1 cellular context compared by ENCODE assay signal in the genomic region with DNA sequence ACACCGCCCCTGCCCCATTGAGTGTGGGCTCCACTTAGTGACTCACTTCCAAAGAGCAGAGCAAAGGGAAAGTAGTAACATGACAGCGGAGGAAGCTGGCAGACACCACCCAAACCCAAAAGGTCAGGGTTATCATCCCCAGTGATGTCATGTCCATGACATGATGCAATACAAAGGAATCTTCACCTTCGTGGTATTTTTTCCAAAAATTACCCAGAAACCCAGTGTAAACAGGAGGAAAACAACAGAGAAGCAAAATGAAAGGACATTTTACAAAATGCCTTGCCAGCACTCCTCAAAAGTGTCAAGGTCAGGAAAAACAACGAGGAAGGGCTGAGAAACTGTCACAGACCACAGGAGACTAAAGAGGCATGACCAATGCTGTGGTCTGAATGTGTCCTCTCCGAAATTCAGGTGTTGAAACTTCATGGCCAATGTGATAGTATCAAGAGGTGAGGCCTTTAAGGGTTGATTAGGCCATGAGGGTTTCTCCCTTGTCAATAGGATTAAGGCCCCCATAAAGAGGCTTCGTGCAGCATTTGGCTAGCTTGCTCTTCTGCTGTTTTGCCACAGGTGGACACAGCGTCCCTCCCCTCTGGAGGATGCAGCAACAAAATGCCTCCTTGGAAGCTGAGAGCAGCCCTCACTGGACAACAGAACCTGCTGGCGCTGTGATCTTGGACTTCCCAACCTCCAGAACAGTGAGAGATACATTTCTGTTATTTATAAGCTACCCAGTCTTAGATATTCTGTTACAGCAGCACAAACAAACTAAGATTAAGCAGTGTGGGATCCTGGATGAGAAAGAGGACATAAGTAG.
TF ChIP-seq lines count a peak whose summit lies in the region.

No MANE protein-coding gene starts in this region.

TF ChIP-seq in K562, 482 proteins besides CTCF, POLR2A, EP300 and RAD21 (continued from another document and continues in another):
- TF ChIP-seq, protein P1, sequence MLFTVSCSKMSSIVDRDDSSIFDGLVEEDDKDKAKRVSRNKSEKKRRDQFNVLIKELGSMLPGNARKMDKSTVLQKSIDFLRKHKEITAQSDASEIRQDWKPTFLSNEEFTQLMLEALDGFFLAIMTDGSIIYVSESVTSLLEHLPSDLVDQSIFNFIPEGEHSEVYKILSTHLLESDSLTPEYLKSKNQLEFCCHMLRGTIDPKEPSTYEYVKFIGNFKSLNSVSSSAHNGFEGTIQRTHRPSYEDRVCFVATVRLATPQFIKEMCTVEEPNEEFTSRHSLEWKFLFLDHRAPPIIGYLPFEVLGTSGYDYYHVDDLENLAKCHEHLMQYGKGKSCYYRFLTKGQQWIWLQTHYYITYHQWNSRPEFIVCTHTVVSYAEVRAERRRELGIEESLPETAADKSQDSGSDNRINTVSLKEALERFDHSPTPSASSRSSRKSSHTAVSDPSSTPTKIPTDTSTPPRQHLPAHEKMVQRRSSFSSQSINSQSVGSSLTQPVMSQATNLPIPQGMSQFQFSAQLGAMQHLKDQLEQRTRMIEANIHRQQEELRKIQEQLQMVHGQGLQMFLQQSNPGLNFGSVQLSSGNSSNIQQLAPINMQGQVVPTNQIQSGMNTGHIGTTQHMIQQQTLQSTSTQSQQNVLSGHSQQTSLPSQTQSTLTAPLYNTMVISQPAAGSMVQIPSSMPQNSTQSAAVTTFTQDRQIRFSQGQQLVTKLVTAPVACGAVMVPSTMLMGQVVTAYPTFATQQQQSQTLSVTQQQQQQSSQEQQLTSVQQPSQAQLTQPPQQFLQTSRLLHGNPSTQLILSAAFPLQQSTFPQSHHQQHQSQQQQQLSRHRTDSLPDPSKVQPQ (CRISPR knock-in tag; IDR thresholded peaks at IDR 0.05; ENCODE audit: borderline replicate concordance) = no peak
- TF ChIP-seq, protein P2, sequence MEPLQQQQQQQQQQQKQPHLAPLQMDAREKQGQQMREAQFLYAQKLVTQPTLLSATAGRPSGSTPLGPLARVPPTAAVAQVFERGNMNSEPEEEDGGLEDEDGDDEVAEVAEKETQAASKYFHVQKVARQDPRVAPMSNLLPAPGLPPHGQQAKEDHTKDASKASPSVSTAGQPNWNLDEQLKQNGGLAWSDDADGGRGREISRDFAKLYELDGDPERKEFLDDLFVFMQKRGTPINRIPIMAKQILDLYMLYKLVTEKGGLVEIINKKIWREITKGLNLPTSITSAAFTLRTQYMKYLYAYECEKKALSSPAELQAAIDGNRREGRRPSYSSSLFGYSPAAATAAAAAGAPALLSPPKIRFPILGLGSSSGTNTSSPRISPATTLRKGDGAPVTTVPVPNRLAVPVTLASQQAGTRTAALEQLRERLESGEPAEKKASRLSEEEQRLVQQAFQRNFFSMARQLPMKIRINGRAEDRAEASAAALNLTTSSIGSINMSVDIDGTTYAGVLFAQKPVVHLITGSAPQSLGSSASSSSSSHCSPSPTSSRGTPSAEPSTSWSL (CRISPR knock-in tag; IDR thresholded peaks at IDR 0.05; ENCODE audit: borderline replicate concordance) = no peak
- TF ChIP-seq ZNF354B (CRISPR knock-in tag; IDR thresholded peaks at IDR 0.05) (no peak), PCBP1 (IDR thresholded peaks at IDR 0.05; ENCODE audit: low read depth, low read length, poor library complexity, severe bottlenecking) (no peak), ZNF384 (IDR thresholded peaks at IDR 0.05; ENCODE audit: low read depth, low read length) (peak; percentile 52; the same call in 1 of the 2 replicates), ESRRA (IDR thresholded peaks at IDR 0.05; ENCODE audit: borderline replicate concordance, low read depth) (peak; percentile 78), BHLHE40 (IDR thresholded peaks at IDR 0.05; ENCODE audit: low read length) (no peak; the same call in 1 of the 2 replicates), SUPT5H (IDR thresholded peaks at IDR 0.05) (no peak), NEUROD1 (IDR thresholded peaks at IDR 0.05; ENCODE audit: borderline replicate concordance, low read depth, low read length, partially characterized antibody) (no peak), RBFOX2 (IDR thresholded peaks at IDR 0.05; ENCODE audit: low read depth, low read length) (no peak), PCBP2 (IDR thresholded peaks at IDR 0.05; ENCODE audit: low read depth, low read length, poor library complexity, severe bottlenecking) (no peak), RUNX1 (IDR thresholded peaks at IDR 0.05; ENCODE audit: low read depth) (no peak), GTF2F1 (IDR thresholded peaks at IDR 0.05; ENCODE audit: low read depth, low read length) (no peak), ZEB2 (IDR thresholded peaks at IDR 0.05) (peak; percentile 74; the same call in 1 of the 2 replicates), BRD4 (IDR thresholded peaks at IDR 0.05) (no peak), LCOR (CRISPR knock-in tag; IDR thresholded peaks at IDR 0.05) (peak; percentile 84)
- TF ChIP-seq, protein P3, sequence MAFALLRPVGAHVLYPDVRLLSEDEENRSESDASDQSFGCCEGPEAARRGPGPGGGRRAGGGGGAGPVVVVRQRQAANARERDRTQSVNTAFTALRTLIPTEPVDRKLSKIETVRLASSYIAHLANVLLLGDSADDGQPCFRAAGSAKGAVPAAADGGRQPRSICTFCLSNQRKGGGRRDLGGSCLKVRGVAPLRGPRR (CRISPR knock-in tag; IDR thresholded peaks at IDR 0.05) = no peak
- TF ChIP-seq, protein P4, sequence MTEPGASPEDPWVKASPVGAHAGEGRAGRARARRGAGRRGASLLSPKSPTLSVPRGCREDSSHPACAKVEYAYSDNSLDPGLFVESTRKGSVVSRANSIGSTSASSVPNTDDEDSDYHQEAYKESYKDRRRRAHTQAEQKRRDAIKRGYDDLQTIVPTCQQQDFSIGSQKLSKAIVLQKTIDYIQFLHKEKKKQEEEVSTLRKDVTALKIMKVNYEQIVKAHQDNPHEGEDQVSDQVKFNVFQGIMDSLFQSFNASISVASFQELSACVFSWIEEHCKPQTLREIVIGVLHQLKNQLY (CRISPR knock-in tag; conservative IDR thresholded peaks at IDR 0.05) = no peak
- TF ChIP-seq, protein P5, sequence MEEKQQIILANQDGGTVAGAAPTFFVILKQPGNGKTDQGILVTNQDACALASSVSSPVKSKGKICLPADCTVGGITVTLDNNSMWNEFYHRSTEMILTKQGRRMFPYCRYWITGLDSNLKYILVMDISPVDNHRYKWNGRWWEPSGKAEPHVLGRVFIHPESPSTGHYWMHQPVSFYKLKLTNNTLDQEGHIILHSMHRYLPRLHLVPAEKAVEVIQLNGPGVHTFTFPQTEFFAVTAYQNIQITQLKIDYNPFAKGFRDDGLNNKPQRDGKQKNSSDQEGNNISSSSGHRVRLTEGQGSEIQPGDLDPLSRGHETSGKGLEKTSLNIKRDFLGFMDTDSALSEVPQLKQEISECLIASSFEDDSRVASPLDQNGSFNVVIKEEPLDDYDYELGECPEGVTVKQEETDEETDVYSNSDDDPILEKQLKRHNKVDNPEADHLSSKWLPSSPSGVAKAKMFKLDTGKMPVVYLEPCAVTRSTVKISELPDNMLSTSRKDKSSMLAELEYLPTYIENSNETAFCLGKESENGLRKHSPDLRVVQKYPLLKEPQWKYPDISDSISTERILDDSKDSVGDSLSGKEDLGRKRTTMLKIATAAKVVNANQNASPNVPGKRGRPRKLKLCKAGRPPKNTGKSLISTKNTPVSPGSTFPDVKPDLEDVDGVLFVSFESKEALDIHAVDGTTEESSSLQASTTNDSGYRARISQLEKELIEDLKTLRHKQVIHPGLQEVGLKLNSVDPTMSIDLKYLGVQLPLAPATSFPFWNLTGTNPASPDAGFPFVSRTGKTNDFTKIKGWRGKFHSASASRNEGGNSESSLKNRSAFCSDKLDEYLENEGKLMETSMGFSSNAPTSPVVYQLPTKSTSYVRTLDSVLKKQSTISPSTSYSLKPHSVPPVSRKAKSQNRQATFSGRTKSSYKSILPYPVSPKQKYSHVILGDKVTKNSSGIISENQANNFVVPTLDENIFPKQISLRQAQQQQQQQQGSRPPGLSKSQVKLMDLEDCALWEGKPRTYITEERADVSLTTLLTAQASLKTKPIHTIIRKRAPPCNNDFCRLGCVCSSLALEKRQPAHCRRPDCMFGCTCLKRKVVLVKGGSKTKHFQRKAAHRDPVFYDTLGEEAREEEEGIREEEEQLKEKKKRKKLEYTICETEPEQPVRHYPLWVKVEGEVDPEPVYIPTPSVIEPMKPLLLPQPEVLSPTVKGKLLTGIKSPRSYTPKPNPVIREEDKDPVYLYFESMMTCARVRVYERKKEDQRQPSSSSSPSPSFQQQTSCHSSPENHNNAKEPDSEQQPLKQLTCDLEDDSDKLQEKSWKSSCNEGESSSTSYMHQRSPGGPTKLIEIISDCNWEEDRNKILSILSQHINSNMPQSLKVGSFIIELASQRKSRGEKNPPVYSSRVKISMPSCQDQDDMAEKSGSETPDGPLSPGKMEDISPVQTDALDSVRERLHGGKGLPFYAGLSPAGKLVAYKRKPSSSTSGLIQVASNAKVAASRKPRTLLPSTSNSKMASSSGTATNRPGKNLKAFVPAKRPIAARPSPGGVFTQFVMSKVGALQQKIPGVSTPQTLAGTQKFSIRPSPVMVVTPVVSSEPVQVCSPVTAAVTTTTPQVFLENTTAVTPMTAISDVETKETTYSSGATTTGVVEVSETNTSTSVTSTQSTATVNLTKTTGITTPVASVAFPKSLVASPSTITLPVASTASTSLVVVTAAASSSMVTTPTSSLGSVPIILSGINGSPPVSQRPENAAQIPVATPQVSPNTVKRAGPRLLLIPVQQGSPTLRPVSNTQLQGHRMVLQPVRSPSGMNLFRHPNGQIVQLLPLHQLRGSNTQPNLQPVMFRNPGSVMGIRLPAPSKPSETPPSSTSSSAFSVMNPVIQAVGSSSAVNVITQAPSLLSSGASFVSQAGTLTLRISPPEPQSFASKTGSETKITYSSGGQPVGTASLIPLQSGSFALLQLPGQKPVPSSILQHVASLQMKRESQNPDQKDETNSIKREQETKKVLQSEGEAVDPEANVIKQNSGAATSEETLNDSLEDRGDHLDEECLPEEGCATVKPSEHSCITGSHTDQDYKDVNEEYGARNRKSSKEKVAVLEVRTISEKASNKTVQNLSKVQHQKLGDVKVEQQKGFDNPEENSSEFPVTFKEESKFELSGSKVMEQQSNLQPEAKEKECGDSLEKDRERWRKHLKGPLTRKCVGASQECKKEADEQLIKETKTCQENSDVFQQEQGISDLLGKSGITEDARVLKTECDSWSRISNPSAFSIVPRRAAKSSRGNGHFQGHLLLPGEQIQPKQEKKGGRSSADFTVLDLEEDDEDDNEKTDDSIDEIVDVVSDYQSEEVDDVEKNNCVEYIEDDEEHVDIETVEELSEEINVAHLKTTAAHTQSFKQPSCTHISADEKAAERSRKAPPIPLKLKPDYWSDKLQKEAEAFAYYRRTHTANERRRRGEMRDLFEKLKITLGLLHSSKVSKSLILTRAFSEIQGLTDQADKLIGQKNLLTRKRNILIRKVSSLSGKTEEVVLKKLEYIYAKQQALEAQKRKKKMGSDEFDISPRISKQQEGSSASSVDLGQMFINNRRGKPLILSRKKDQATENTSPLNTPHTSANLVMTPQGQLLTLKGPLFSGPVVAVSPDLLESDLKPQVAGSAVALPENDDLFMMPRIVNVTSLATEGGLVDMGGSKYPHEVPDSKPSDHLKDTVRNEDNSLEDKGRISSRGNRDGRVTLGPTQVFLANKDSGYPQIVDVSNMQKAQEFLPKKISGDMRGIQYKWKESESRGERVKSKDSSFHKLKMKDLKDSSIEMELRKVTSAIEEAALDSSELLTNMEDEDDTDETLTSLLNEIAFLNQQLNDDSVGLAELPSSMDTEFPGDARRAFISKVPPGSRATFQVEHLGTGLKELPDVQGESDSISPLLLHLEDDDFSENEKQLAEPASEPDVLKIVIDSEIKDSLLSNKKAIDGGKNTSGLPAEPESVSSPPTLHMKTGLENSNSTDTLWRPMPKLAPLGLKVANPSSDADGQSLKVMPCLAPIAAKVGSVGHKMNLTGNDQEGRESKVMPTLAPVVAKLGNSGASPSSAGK (IDR thresholded peaks at IDR 0.05) = no peak
- TF ChIP-seq, protein P6, sequence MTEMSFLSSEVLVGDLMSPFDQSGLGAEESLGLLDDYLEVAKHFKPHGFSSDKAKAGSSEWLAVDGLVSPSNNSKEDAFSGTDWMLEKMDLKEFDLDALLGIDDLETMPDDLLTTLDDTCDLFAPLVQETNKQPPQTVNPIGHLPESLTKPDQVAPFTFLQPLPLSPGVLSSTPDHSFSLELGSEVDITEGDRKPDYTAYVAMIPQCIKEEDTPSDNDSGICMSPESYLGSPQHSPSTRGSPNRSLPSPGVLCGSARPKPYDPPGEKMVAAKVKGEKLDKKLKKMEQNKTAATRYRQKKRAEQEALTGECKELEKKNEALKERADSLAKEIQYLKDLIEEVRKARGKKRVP (CRISPR knock-in tag; IDR thresholded peaks at IDR 0.05) = peak; percentile 96
- TF ChIP-seq, protein P7, sequence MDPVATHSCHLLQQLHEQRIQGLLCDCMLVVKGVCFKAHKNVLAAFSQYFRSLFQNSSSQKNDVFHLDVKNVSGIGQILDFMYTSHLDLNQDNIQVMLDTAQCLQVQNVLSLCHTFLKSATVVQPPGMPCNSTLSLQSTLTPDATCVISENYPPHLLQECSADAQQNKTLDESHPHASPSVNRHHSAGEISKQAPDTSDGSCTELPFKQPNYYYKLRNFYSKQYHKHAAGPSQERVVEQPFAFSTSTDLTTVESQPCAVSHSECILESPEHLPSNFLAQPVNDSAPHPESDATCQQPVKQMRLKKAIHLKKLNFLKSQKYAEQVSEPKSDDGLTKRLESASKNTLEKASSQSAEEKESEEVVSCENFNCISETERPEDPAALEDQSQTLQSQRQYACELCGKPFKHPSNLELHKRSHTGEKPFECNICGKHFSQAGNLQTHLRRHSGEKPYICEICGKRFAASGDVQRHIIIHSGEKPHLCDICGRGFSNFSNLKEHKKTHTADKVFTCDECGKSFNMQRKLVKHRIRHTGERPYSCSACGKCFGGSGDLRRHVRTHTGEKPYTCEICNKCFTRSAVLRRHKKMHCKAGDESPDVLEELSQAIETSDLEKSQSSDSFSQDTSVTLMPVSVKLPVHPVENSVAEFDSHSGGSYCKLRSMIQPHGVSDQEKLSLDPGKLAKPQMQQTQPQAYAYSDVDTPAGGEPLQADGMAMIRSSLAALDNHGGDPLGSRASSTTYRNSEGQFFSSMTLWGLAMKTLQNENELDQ (CRISPR knock-in tag; IDR thresholded peaks at IDR 0.05; ENCODE audit: borderline replicate concordance) = no peak
- TF ChIP-seq, protein P8, sequence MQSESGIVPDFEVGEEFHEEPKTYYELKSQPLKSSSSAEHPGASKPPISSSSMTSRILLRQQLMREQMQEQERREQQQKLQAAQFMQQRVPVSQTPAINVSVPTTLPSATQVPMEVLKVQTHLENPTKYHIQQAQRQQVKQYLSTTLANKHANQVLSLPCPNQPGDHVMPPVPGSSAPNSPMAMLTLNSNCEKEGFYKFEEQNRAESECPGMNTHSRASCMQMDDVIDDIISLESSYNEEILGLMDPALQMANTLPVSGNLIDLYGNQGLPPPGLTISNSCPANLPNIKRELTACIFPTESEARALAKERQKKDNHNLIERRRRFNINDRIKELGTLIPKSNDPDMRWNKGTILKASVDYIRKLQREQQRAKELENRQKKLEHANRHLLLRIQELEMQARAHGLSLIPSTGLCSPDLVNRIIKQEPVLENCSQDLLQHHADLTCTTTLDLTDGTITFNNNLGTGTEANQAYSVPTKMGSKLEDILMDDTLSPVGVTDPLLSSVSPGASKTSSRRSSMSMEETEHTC (IDR thresholded peaks at IDR 0.05) = no peak
- TF ChIP-seq, protein P9, sequence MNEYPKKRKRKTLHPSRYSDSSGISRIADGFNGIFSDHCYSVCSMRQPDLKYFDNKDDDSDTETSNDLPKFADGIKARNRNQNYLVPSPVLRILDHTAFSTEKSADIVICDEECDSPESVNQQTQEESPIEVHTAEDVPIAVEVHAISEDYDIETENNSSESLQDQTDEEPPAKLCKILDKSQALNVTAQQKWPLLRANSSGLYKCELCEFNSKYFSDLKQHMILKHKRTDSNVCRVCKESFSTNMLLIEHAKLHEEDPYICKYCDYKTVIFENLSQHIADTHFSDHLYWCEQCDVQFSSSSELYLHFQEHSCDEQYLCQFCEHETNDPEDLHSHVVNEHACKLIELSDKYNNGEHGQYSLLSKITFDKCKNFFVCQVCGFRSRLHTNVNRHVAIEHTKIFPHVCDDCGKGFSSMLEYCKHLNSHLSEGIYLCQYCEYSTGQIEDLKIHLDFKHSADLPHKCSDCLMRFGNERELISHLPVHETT (CRISPR knock-in tag; conservative IDR thresholded peaks at IDR 0.05 in 1 of 2, IDR thresholded peaks at IDR 0.05 in 1 of 2) = 0 out of 4 replicates have a peak, but pooled peaks of 1 of the 2 experiments have one; percentile 6
- TF ChIP-seq, protein P10, sequence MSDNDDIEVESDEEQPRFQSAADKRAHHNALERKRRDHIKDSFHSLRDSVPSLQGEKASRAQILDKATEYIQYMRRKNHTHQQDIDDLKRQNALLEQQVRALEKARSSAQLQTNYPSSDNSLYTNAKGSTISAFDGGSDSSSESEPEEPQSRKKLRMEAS (CRISPR knock-in tag; IDR thresholded peaks at IDR 0.05) = no peak
